In genomic region chr17:80036715-80037477, GRCh38 we compare ENCODE assay signal across 8 cellular contexts. TPM values are rescaled to one million over a fixed set of nuclear protein-coding genes. Genes with fewer than 3 reads are reported as not detected.
A peak's percentile ranks its signal among the peaks of the same experiment; 100 is the strongest.
DNase-seq lines count a peak whose midpoint lies in the region; ATAC-seq and TF ChIP-seq lines count a peak whose summit lies in the region.

No MANE protein-coding gene starts in this region.

- no peak for TF ChIP-seq CTCF in CD14-positive monocyte (IDR thresholded peaks at IDR 0.05)

- H3K4me3 Mint-ChIP-seq in CD14-positive monocyte (peak overlapping the region; percentile 82 to 90), IgD-negative memory B cell (peak overlapping the region; percentile 84 to 96 (median 94))

- H3K27me3 Mint-ChIP-seq in CD14-positive monocyte (ENCODE audit: low read depth in 3 of 3) (peaks cover 42 to 65% (median 49%) of the 10 kb centered on the region in 3 donors), IgD-negative memory B cell (peaks cover 10% of the 10 kb centered on the region)

- H3K4me1 Mint-ChIP-seq in CD14-positive monocyte (peaks cover 21% of the 10 kb centered on the region), IgD-negative memory B cell (peaks cover 3 to 9% (median 6%) of the 10 kb centered on the region in 3 donors)

- ATAC-seq in GM21526 (IDR thresholded peaks at IDR 0.05; ENCODE audit: low FRiP score, unreplicated experiment): no peak

- H3K27ac Mint-ChIP-seq in CD14-positive monocyte (peak overlapping the region in 5 of 7 donors; percentile 83 to 92 (median 88)), IgD-negative memory B cell (peak overlapping the region; percentile 73 to 99 (median 98))

- peaks cover 0 to 9% (median 4%) of the 10 kb centered on the region in 7 donors for H3K9me3 Mint-ChIP-seq in CD14-positive monocyte
- no peaks in the 10 kb centered on the region for H3K9me3 Mint-ChIP-seq in IgD-negative memory B cell

- no peak for DNase-seq in CD14-positive monocyte (ENCODE audit: low spot score)
- DNase-seq in T follicular helper cell (ENCODE audit: low read depth): peak; percentile 23
- peak; percentile 45 for DNase-seq in cerebellum (ENCODE audit: low spot score)
- peak; percentile 95 for DNase-seq in left kidney (ENCODE audit: low read depth, low spot score)
- peak; percentile 12 for DNase-seq in stimulated activated CD4-positive, alpha-beta T cell treated with anti-CD3 and anti-CD28 coated beads, Interleukin-4, amount 100 ng/mL, for 1 hour
- DNase-seq in SIG-M5 (lab: John Stamatoyannopoulos, UW): no peak

- H3K36me3 Mint-ChIP-seq in CD14-positive monocyte (peaks cover 5 to 14% of the 10 kb centered on the region in 2 donors), IgD-negative memory B cell (peaks cover 2% of the 10 kb centered on the region)

- intact Hi-C loops in CD14-positive monocyte (cut with micrococcal nuclease): loop anchor here in 1 of 2 donors (10.0 kb wide), 1 partner anchor 108 kb away; the partner anchor contains the start of gene EIF4A3

RNA-seq across cellular contexts. Expression of gene CCDC40, which starts 0.5 kb away (rescaled TPM):
- polyA plus RNA-seq in CD14-positive monocyte (under 1 TPM in 1 of 2 donors, not detected in 1; 0.21 TPM), IgD-negative memory B cell (not detected)
- total RNA-seq in cerebellum: 12.2 TPM

RNA-seq across cellular contexts. Expression of gene TBC1D16, which starts 1.2 kb away (rescaled TPM):
- polyA plus RNA-seq in CD14-positive monocyte (under 1 TPM; 0.11 to 0.27 TPM), IgD-negative memory B cell (1.7 TPM)
- total RNA-seq in cerebellum: 49.1 TPM

Comparison
In these comparisons a context has a peak if more than half of its experiments do, and no peak if none do; other contexts are left out.
1. DNase-seq: peak in T follicular helper cell (single experiment), cerebellum (single experiment), left kidney (single experiment) and stimulated activated CD4-positive, alpha-beta T cell treated with anti-CD3 and anti-CD28 coated beads, Interleukin-4, amount 100 ng/mL, for 1 hour (single experiment); none in CD14-positive monocyte (single experiment) and SIG-M5 (single experiment).